1 cellular context compared by ENCODE assay signal in genomic region chr16:524274-525011, GRCh38.
TF ChIP-seq lines count a peak whose summit lies in the region.

No MANE protein-coding gene starts in this region.

TF ChIP-seq in H1, 55 proteins besides CTCF, POLR2A, EP300 and RAD21:
- TF ChIP-seq POLR2AphosphoS5 (IDR thresholded peaks at IDR 0.05; ENCODE audit: low read depth, low read length) (peak; percentile 40; the same call in 1 of the 2 replicates), TEAD4 (IDR thresholded peaks at IDR 0.05; ENCODE audit: low read depth, low read length) (no peak)
TF ChIP-seq in H1: peak in this region for 1.
